ENCODE assay signal across 19 cellular contexts in genomic region chr11:28798286-28798685, GRCh38.
DNase-seq lines count a peak whose midpoint lies in the region; ATAC-seq, FAIRE-seq and TF ChIP-seq lines count a peak whose summit lies in the region.
"Had no signal": no experiment of that assay in that cellular context is flagged by ENCODE, and none has a peak within 500 bp of the region (broad histone marks: within the 10 kb centered on the region; RNA-seq: fewer than 3 reads in every experiment).

No MANE protein-coding gene starts in this region.

- H3K27me3 Mint-ChIP-seq in CD4-positive, alpha-beta memory T cell, result no peaks in the 10 kb centered on the region
- H3K27me3 Mint-ChIP-seq: B cell; CD4-positive, alpha-beta T cell had no signal

- H3K9me3 Mint-ChIP-seq in CD4-positive, alpha-beta memory T cell, result peaks cover 2 to 10% (median 4%) of the 10 kb centered on the region in 8 donors

- H3K9me3 ChIP-seq in osteoblast (ENCODE audit: low read depth, low read length), result no peaks in the 10 kb centered on the region
- no peaks in the 10 kb centered on the region for H3K9me3 ChIP-seq in CD4-positive, alpha-beta memory T cell (ENCODE audit: control insufficient read depth in 1 of 2, low read length in 2 of 2)
- H3K9me3 ChIP-seq in upper lobe of right lung, result no peaks in the 10 kb centered on the region

- no peaks in the 10 kb centered on the region for H3K79me2 ChIP-seq in ACC112 (ENCODE audit: control insufficient read depth, insufficient read depth, low read length, unreplicated experiment)
- no peaks in the 10 kb centered on the region for H3K79me2 ChIP-seq in osteoblast (ENCODE audit: insufficient read depth, low read length)

- H4K20me1 ChIP-seq in osteoblast (ENCODE audit: insufficient read depth, low read length), result no peaks in the 10 kb centered on the region

- H3K36me3 ChIP-seq in ACC112 (ENCODE audit: insufficient read depth, low read length) (no peaks in the 10 kb centered on the region), osteoblast (ENCODE audit: insufficient read depth, low read length) (no peaks in the 10 kb centered on the region), upper lobe of right lung (no peaks in the 10 kb centered on the region)
- no peaks in the 10 kb centered on the region for H3K36me3 ChIP-seq in CD4-positive, alpha-beta memory T cell (ENCODE audit: insufficient read depth, low read length)

- no peak for TF ChIP-seq POLR2A in H54 (IDR thresholded peaks at IDR 0.05; ENCODE audit: low read depth, low read length)

- no peaks in the 10 kb centered on the region for H3K27me3 ChIP-seq in ACC112 (ENCODE audit: insufficient read depth, low read length)
- H3K27me3 ChIP-seq in osteoblast (ENCODE audit: insufficient read depth, low read length), result no peaks in the 10 kb centered on the region
- H3K27me3 ChIP-seq in CD4-positive, alpha-beta memory T cell (ENCODE audit: insufficient read depth, low read length), result no peaks in the 10 kb centered on the region
- H3K27me3 ChIP-seq in upper lobe of right lung, result no peaks in the 10 kb centered on the region

- H3K27ac ChIP-seq in ACC112 (ENCODE audit: low read depth, low read length) (peak overlapping the region; percentile 36), osteoblast (ENCODE audit: low read depth, low read length) (no peak overlapping the region), upper lobe of right lung (no peak overlapping the region)
- no peak overlapping the region for H3K27ac ChIP-seq in CD4-positive, alpha-beta memory T cell (ENCODE audit: low read depth, low read length)
- H3K27ac ChIP-seq: HL-60 had no signal

- H2AFZ ChIP-seq in ACC112 (ENCODE audit: low read length, unreplicated experiment) (peak overlapping the region; percentile 80), osteoblast (ENCODE audit: low read length) (no peak overlapping the region)

- H3K4me1 ChIP-seq in ACC112 (ENCODE audit: control insufficient read depth, insufficient read depth, low read length, unreplicated experiment) (peaks cover 30% of the 10 kb centered on the region), osteoblast (ENCODE audit: insufficient read depth, low read length) (no peaks in the 10 kb centered on the region), upper lobe of right lung (no peaks in the 10 kb centered on the region)
- H3K4me1 ChIP-seq in CD4-positive, alpha-beta memory T cell (ENCODE audit: insufficient read depth, low read length), result no peaks in the 10 kb centered on the region

- no peaks in the 10 kb centered on the region for H3K36me3 Mint-ChIP-seq in CD4-positive, alpha-beta memory T cell

- intact Hi-C loops in CD4-positive, alpha-beta memory T cell (cut with micrococcal nuclease), result no loop called here
- intact Hi-C loops in upper lobe of right lung (cut with DNase I), result no loop called here

- in situ Hi-C loops in astrocyte of the spinal cord (cut with HindIII; ENCODE audit: low sequenced_read_pairs), result no loop called here

- H3K27ac Mint-ChIP-seq in CD4-positive, alpha-beta memory T cell, result no peak overlapping the region
- H3K27ac Mint-ChIP-seq: B cell; CD4-positive, alpha-beta T cell had no signal

- no peaks in the 10 kb centered on the region for H3K4me1 Mint-ChIP-seq in CD4-positive, alpha-beta memory T cell
- H3K4me1 Mint-ChIP-seq: B cell had no signal

- FAIRE-seq in H54 (lab: Jason Lieb, UNC), result peak; percentile 62
- FAIRE-seq: GM12892, GM19239, H1, K562 had no signal

- POLR2A ChIA-PET in CD4-positive, alpha-beta memory T cell (lab: Charles Lee; ENCODE audit: partially characterized antibody), result no interaction called here

- DNase-seq in H54 (ENCODE audit: insufficient read length, low spot score), result no peak
- DNase-seq in astrocyte of the spinal cord (ENCODE audit: low read depth, low spot score), result peak; percentile 8
- peak; percentile 23 for DNase-seq in osteoblast (ENCODE audit: insufficient read length, low spot score, missing footprints)
- DNase-seq in NCI-H526 (lab: John Stamatoyannopoulos, UW), result no peak
- DNase-seq in CD4-positive, alpha-beta memory T cell, result no peak
- DNase-seq in upper lobe of right lung, result no peak
- DNase-seq: C1 segment of cervical spinal cord; CD4-positive, alpha-beta T cell; COR-L47; DND-41; GDM1; HCEC 1CT had no signal

- H3K4me2 ChIP-seq in osteoblast (ENCODE audit: insufficient read depth, low read length), result no peak overlapping the region

- H3K4me3 Mint-ChIP-seq in CD4-positive, alpha-beta memory T cell, result no peak overlapping the region
- H3K4me3 Mint-ChIP-seq: B cell; CD4-positive, alpha-beta T cell had no signal

- no peak overlapping the region; the same call in 1 of the 2 replicates for H3K4me3 ChIP-seq in ACC112 (ENCODE audit: low read depth, low read length)
- no peak overlapping the region for H3K4me3 ChIP-seq in astrocyte of the spinal cord (ENCODE audit: low read depth, low read length)
- H3K4me3 ChIP-seq in osteoblast (ENCODE audit: insufficient read depth, low read length), result no peak overlapping the region
- H3K4me3 ChIP-seq in CD4-positive, alpha-beta memory T cell (ENCODE audit: low read length in 2 of 2), result no peak overlapping the region
- no peak overlapping the region for H3K4me3 ChIP-seq in upper lobe of right lung
- H3K4me3 ChIP-seq: K562 had no signal

- no peak for TF ChIP-seq CTCF in astrocyte of the spinal cord (IDR thresholded peaks at IDR 0.05; ENCODE audit: low read depth, low read length)
- no peak for TF ChIP-seq CTCF in osteoblast (IDR thresholded peaks at IDR 0.05; ENCODE audit: extremely low read depth, low read depth, low read length)
- TF ChIP-seq CTCF in upper lobe of right lung (IDR thresholded peaks at IDR 0.05), result no peak

- ATAC-seq in upper lobe of right lung, result no peak
- ATAC-seq: K562 had no signal

- CTCF ChIA-PET in CD4-positive, alpha-beta memory T cell (lab: Charles Lee; ENCODE audit: partially characterized antibody), result no interaction called here

Comparison
In these comparisons a context has a peak if more than half of its experiments do, and no peak if none do; other contexts are left out.
1. DNase-seq: peak in astrocyte of the spinal cord (single experiment) and osteoblast (single experiment); none in H54 (single experiment), NCI-H526 (0 of 2), CD4-positive, alpha-beta memory T cell (0 of 5) and upper lobe of right lung (single experiment).